Comparison of ENCODE assay signal across 1 cellular context in genomic region chr11:58164990-58165389, GRCh38.
TF ChIP-seq lines count a peak whose summit lies in the region.

No MANE protein-coding gene starts in this region.

TF ChIP-seq in HepG2, 621 proteins besides CTCF, POLR2A, EP300 and RAD21:
- TF ChIP-seq ZZZ3 (CRISPR knock-in tag; IDR thresholded peaks at IDR 0.05; ENCODE audit: borderline replicate concordance): no peak
- TF ChIP-seq NCOA5 (CRISPR knock-in tag; IDR thresholded peaks at IDR 0.05): no peak
- no peak for TF ChIP-seq ZNF674 (CRISPR knock-in tag; IDR thresholded peaks at IDR 0.05; ENCODE audit: low read depth)
- TF ChIP-seq ZNF7 (CRISPR knock-in tag; IDR thresholded peaks at IDR 0.05): peak; percentile 44; the same call in 1 of the 2 replicates
- no peak for TF ChIP-seq MTF1 (CRISPR knock-in tag; IDR thresholded peaks at IDR 0.05)
- no peak for TF ChIP-seq ZNF326 (CRISPR knock-in tag; IDR thresholded peaks at IDR 0.05; ENCODE audit: borderline replicate concordance)
- TF ChIP-seq KDM4B (CRISPR knock-in tag; IDR thresholded peaks at IDR 0.05): no peak
- TF ChIP-seq HOXA9 (CRISPR knock-in tag; IDR thresholded peaks at IDR 0.05; ENCODE audit: borderline replicate concordance): no peak
- 0 out of 2 replicates have a peak, but pooled peaks have one; percentile 15 for TF ChIP-seq CSRNP1 (CRISPR knock-in tag; IDR thresholded peaks at IDR 0.05)
- 0 out of 2 replicates have a peak, but pooled peaks have one; percentile 17 for TF ChIP-seq TOPORS (CRISPR knock-in tag; IDR thresholded peaks at IDR 0.05)
- no peak for TF ChIP-seq MNT (IDR thresholded peaks at IDR 0.05)
- no peak for TF ChIP-seq HMG20B (CRISPR knock-in tag; conservative IDR thresholded peaks at IDR 0.05)
- no peak for TF ChIP-seq MTERF4 (CRISPR knock-in tag; IDR thresholded peaks at IDR 0.05)
- no peak for TF ChIP-seq ZNF234 (CRISPR knock-in tag; conservative IDR thresholded peaks at IDR 0.05)
TF ChIP-seq in HepG2: peak in this region for 3.
